In the genomic region with DNA sequence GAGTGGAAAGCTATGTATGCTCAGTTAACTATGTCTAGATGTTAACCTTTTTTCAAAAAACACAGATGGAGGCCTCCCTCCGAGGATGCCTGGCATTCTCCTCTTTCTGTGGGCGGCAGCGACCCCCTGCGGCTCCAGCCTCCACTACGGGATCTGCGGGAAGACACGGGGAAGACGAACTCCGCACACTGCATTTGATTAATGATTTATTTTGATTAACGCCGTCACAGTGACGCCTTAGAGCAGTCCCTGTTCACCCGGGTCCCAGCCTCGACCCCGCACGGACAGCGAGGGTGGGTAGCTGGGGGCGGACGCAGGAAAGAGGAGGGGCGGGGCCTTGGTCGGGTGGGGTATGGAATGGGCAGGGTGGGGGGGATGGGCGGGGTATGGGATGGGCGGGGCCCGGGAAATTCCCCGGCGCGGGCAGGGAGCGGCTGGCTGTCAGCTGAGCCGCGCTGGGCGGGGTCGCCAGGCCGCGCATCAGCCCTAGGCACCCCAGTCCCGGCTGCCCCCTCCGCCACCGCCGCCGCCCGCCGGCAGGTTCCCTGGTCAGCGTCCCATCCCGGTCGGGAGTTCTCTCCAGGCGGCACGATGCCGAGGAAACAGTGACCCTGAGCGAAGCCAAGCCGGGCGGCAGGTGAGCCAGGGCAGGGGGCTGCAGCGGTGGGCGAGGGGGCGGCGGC, we compare ENCODE assay signal across 1 cellular context.
TF ChIP-seq lines count a peak whose summit lies in the region.

A gene (plus strand): TSS at position 498 of the 683 bp plus-strand sequence. CDS start 8,960 bp downstream, outside the sequence.

TF ChIP-seq in HEK293, 187 proteins besides CTCF, POLR2A, EP300 and RAD21 (continued from another document and continues in another):
- TF ChIP-seq, protein P1, sequence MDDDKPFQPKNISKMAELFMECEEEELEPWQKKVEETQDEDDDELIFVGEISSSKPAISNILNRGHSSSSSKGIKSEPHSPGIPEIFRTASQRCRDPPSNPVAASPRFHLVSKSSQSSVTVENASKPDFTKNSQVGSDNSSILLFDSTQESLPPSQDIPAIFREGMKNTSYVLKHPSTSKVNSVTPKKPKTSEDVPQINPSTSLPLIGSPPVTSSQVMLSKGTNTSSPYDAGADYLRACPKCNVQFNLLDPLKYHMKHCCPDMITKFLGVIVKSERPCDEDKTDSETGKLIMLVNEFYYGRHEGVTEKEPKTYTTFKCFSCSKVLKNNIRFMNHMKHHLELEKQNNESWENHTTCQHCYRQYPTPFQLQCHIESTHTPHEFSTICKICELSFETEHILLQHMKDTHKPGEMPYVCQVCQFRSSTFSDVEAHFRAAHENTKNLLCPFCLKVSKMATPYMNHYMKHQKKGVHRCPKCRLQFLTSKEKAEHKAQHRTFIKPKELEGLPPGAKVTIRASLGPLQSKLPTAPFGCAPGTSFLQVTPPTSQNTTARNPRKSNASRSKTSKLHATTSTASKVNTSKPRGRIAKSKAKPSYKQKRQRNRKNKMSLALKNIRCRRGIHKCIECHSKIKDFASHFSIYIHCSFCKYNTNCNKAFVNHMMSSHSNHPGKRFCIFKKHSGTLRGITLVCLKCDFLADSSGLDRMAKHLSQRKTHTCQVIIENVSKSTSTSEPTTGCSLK (tag by site-specific recombination; IDR thresholded peaks at IDR 0.05), result no peak
- TF ChIP-seq ZFHX2 (tag by site-specific recombination; conservative IDR thresholded peaks at IDR 0.05) (peak; percentile 84), GLI2 (tag by site-specific recombination; IDR thresholded peaks at IDR 0.05; ENCODE audit: borderline replicate concordance, low read depth) (no peak), SCRT2 (tag by site-specific recombination; IDR thresholded peaks at IDR 0.05) (no peak), ZNF133 (tag by site-specific recombination; IDR thresholded peaks at IDR 0.05) (no peak), ZNF747 (tag by site-specific recombination; IDR thresholded peaks at IDR 0.05) (no peak), SALL2 (tag by site-specific recombination; IDR thresholded peaks at IDR 0.05; ENCODE audit: borderline replicate concordance) (no peak), ZBTB1 (tag by site-specific recombination; IDR thresholded peaks at IDR 0.05) (no peak), KLF16 (tag by site-specific recombination; IDR thresholded peaks at IDR 0.05) (peak; percentile 8), ZNF521 (tag by site-specific recombination; IDR thresholded peaks at IDR 0.05) (no peak), ZNF629 (tag by site-specific recombination; IDR thresholded peaks at IDR 0.05) (peak; percentile 49; the same call in 1 of the 2 replicates), IKZF3 (tag by site-specific recombination; IDR thresholded peaks at IDR 0.05) (no peak; the same call in 1 of the 2 replicates), ZNF302 (tag by site-specific recombination; IDR thresholded peaks at IDR 0.05; ENCODE audit: low read depth) (no peak), ZNF600 (tag by site-specific recombination; IDR thresholded peaks at IDR 0.05) (no peak), ZNF544 (tag by site-specific recombination; IDR thresholded peaks at IDR 0.05) (no peak), ZNF292 (tag by site-specific recombination; IDR thresholded peaks at IDR 0.05; ENCODE audit: borderline replicate concordance, low read depth) (no peak), ZNF138 (tag by site-specific recombination; IDR thresholded peaks at IDR 0.05; ENCODE audit: borderline replicate concordance) (no peak), ZNF2 (tag by site-specific recombination; IDR thresholded peaks at IDR 0.05) (no peak), ZNF585B (tag by site-specific recombination; IDR thresholded peaks at IDR 0.05) (no peak), ZNF473 (tag by site-specific recombination; IDR thresholded peaks at IDR 0.05) (no peak), ZNF555 (tag by site-specific recombination; conservative IDR thresholded peaks at IDR 0.05) (no peak), ZNF677 (tag by site-specific recombination; IDR thresholded peaks at IDR 0.05) (no peak), ZNF335 (tag by site-specific recombination; conservative IDR thresholded peaks at IDR 0.05) (peak; percentile 47; the same call in 1 of the 2 replicates)
- TF ChIP-seq, protein P2, sequence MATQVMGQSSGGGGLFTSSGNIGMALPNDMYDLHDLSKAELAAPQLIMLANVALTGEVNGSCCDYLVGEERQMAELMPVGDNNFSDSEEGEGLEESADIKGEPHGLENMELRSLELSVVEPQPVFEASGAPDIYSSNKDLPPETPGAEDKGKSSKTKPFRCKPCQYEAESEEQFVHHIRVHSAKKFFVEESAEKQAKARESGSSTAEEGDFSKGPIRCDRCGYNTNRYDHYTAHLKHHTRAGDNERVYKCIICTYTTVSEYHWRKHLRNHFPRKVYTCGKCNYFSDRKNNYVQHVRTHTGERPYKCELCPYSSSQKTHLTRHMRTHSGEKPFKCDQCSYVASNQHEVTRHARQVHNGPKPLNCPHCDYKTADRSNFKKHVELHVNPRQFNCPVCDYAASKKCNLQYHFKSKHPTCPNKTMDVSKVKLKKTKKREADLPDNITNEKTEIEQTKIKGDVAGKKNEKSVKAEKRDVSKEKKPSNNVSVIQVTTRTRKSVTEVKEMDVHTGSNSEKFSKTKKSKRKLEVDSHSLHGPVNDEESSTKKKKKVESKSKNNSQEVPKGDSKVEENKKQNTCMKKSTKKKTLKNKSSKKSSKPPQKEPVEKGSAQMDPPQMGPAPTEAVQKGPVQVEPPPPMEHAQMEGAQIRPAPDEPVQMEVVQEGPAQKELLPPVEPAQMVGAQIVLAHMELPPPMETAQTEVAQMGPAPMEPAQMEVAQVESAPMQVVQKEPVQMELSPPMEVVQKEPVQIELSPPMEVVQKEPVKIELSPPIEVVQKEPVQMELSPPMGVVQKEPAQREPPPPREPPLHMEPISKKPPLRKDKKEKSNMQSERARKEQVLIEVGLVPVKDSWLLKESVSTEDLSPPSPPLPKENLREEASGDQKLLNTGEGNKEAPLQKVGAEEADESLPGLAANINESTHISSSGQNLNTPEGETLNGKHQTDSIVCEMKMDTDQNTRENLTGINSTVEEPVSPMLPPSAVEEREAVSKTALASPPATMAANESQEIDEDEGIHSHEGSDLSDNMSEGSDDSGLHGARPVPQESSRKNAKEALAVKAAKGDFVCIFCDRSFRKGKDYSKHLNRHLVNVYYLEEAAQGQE (tag by site-specific recombination; IDR thresholded peaks at IDR 0.05), result no peak
- TF ChIP-seq, protein P3, sequence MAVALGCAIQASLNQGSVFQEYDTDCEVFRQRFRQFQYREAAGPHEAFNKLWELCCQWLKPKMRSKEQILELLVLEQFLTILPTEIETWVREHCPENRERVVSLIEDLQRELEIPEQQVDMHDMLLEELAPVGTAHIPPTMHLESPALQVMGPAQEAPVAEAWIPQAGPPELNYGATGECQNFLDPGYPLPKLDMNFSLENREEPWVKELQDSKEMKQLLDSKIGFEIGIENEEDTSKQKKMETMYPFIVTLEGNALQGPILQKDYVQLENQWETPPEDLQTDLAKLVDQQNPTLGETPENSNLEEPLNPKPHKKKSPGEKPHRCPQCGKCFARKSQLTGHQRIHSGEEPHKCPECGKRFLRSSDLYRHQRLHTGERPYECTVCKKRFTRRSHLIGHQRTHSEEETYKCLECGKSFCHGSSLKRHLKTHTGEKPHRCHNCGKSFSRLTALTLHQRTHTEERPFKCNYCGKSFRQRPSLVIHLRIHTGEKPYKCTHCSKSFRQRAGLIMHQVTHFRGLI (tag by site-specific recombination; IDR thresholded peaks at IDR 0.05), result no peak
- TF ChIP-seq, protein P4, sequence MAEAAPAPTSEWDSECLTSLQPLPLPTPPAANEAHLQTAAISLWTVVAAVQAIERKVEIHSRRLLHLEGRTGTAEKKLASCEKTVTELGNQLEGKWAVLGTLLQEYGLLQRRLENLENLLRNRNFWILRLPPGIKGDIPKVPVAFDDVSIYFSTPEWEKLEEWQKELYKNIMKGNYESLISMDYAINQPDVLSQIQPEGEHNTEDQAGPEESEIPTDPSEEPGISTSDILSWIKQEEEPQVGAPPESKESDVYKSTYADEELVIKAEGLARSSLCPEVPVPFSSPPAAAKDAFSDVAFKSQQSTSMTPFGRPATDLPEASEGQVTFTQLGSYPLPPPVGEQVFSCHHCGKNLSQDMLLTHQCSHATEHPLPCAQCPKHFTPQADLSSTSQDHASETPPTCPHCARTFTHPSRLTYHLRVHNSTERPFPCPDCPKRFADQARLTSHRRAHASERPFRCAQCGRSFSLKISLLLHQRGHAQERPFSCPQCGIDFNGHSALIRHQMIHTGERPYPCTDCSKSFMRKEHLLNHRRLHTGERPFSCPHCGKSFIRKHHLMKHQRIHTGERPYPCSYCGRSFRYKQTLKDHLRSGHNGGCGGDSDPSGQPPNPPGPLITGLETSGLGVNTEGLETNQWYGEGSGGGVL (tag by site-specific recombination; IDR thresholded peaks at IDR 0.05), result peak; percentile 76
- TF ChIP-seq, protein P5, sequence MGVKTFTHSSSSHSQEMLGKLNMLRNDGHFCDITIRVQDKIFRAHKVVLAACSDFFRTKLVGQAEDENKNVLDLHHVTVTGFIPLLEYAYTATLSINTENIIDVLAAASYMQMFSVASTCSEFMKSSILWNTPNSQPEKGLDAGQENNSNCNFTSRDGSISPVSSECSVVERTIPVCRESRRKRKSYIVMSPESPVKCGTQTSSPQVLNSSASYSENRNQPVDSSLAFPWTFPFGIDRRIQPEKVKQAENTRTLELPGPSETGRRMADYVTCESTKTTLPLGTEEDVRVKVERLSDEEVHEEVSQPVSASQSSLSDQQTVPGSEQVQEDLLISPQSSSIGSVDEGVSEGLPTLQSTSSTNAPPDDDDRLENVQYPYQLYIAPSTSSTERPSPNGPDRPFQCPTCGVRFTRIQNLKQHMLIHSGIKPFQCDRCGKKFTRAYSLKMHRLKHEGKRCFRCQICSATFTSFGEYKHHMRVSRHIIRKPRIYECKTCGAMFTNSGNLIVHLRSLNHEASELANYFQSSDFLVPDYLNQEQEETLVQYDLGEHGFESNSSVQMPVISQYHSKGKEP (tag by site-specific recombination; IDR thresholded peaks at IDR 0.05), result no peak
- TF ChIP-seq, protein P6, sequence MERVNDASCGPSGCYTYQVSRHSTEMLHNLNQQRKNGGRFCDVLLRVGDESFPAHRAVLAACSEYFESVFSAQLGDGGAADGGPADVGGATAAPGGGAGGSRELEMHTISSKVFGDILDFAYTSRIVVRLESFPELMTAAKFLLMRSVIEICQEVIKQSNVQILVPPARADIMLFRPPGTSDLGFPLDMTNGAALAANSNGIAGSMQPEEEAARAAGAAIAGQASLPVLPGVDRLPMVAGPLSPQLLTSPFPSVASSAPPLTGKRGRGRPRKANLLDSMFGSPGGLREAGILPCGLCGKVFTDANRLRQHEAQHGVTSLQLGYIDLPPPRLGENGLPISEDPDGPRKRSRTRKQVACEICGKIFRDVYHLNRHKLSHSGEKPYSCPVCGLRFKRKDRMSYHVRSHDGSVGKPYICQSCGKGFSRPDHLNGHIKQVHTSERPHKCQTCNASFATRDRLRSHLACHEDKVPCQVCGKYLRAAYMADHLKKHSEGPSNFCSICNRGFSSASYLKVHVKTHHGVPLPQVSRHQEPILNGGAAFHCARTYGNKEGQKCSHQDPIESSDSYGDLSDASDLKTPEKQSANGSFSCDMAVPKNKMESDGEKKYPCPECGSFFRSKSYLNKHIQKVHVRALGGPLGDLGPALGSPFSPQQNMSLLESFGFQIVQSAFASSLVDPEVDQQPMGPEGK (tag by site-specific recombination; IDR thresholded peaks at IDR 0.05), result peak; percentile 19; the same call in 1 of the 2 replicates
- TF ChIP-seq, protein P7, sequence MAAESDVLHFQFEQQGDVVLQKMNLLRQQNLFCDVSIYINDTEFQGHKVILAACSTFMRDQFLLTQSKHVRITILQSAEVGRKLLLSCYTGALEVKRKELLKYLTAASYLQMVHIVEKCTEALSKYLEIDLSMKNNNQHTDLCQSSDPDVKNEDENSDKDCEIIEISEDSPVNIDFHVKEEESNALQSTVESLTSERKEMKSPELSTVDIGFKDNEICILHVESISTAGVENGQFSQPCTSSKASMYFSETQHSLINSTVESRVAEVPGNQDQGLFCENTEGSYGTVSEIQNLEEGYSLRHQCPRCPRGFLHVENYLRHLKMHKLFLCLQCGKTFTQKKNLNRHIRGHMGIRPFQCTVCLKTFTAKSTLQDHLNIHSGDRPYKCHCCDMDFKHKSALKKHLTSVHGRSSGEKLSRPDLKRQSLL (tag by site-specific recombination; IDR thresholded peaks at IDR 0.05), result no peak
- TF ChIP-seq, protein P8, sequence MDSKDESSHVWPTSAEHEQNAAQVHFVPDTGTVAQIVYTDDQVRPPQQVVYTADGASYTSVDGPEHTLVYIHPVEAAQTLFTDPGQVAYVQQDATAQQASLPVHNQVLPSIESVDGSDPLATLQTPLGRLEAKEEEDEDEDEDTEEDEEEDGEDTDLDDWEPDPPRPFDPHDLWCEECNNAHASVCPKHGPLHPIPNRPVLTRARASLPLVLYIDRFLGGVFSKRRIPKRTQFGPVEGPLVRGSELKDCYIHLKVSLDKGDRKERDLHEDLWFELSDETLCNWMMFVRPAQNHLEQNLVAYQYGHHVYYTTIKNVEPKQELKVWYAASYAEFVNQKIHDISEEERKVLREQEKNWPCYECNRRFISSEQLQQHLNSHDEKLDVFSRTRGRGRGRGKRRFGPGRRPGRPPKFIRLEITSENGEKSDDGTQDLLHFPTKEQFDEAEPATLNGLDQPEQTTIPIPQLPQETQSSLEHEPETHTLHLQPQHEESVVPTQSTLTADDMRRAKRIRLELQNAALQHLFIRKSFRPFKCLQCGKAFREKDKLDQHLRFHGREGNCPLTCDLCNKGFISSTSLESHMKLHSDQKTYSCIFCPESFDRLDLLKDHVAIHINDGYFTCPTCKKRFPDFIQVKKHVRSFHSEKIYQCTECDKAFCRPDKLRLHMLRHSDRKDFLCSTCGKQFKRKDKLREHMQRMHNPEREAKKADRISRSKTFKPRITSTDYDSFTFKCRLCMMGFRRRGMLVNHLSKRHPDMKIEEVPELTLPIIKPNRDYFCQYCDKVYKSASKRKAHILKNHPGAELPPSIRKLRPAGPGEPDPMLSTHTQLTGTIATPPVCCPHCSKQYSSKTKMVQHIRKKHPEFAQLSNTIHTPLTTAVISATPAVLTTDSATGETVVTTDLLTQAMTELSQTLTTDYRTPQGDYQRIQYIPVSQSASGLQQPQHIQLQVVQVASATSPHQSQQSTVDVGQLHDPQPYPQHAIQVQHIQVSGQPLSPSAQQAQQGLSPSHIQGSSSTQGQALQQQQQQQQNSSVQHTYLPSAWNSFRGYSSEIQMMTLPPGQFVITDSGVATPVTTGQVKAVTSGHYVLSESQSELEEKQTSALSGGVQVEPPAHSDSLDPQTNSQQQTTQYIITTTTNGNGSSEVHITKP (tag by site-specific recombination; IDR thresholded peaks at IDR 0.05), result no peak
- TF ChIP-seq, protein P9, sequence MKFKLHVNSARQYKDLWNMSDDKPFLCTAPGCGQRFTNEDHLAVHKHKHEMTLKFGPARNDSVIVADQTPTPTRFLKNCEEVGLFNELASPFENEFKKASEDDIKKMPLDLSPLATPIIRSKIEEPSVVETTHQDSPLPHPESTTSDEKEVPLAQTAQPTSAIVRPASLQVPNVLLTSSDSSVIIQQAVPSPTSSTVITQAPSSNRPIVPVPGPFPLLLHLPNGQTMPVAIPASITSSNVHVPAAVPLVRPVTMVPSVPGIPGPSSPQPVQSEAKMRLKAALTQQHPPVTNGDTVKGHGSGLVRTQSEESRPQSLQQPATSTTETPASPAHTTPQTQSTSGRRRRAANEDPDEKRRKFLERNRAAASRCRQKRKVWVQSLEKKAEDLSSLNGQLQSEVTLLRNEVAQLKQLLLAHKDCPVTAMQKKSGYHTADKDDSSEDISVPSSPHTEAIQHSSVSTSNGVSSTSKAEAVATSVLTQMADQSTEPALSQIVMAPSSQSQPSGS (tag by site-specific recombination; IDR thresholded peaks at IDR 0.05; ENCODE audit: low read depth), result no peak
- TF ChIP-seq, protein P10, sequence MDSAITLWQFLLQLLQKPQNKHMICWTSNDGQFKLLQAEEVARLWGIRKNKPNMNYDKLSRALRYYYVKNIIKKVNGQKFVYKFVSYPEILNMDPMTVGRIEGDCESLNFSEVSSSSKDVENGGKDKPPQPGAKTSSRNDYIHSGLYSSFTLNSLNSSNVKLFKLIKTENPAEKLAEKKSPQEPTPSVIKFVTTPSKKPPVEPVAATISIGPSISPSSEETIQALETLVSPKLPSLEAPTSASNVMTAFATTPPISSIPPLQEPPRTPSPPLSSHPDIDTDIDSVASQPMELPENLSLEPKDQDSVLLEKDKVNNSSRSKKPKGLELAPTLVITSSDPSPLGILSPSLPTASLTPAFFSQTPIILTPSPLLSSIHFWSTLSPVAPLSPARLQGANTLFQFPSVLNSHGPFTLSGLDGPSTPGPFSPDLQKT (IDR thresholded peaks at IDR 0.05; ENCODE audit: borderline replicate concordance, low read depth, low read length), result no peak
